ENCODE assay signal across 18 cellular contexts in the genomic region with DNA sequence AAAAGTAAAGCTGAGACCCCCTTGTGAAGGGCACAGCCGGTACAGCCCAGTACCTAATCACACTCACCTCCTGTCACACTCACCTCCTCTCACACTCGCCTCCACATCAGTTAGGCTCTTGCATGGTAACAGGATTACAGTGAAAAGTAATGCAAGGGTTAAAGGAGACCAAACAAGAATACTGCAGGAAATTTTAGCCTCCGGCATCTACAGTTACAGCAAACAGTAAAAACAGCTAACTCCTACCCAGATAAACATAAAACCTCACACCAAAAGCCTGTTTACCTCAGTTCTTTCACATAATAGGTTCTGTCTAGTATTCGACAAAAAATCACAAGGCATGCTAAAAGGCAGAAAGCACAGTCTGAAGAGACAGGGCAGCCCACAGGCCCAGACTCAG.
"Had no signal": no experiment of that assay in that cellular context is flagged by ENCODE, and none has a peak within 500 bp of the region (broad histone marks: within the 10 kb centered on the region; RNA-seq: fewer than 3 reads in every experiment).

No MANE protein-coding gene starts in this region.

- H3K27ac Mint-ChIP-seq: endodermal cell; immature natural killer cell; nephron progenitor cell; stimulated activated naive CD8-positive, alpha-beta T cell treated with anti-CD3 and anti-CD28 coated beads, Interleukin-15, Interleukin-2, amounts not matched to agents 100 ng/mL and 50 ng/mL, for 24 hours had no signal

- H3K4me1 ChIP-seq: tibial artery had no signal

- H3K9me3 ChIP-seq: gastrocnemius medialis, neutrophil, right atrium auricular region, tibial artery had no signal

- H3K4me3 ChIP-seq: coronary artery, gastrocnemius medialis, right atrium auricular region, tibial artery had no signal

- DNase-seq: central memory CD4-positive, alpha-beta T cell; effector CD4-positive, alpha-beta T cell; endodermal cell; gastrocnemius medialis; immature natural killer cell; kidney; left cardiac atrium; left ventricle myocardium superior; mesendoderm; naive thymus-derived CD4-positive, alpha-beta T cell; nephron progenitor cell; small intestine; stimulated activated CD4-positive, alpha-beta T cell treated with anti-CD3 and anti-CD28 coated beads, Interleukin-2, amount 100 ng/mL, for 48 hours; tibial artery had no signal

- H3K27me3 ChIP-seq: gastrocnemius medialis, neutrophil, right atrium auricular region, tibial artery had no signal

- H3K9me3 Mint-ChIP-seq: immature natural killer cell; naive thymus-derived CD4-positive, alpha-beta T cell; stimulated activated naive CD8-positive, alpha-beta T cell treated with anti-CD3 and anti-CD28 coated beads, Interleukin-15, Interleukin-2, amounts not matched to agents 100 ng/mL and 50 ng/mL, for 24 hours had no signal

- H3K27ac ChIP-seq: coronary artery, neutrophil, tibial artery had no signal

- H3K36me3 ChIP-seq: gastrocnemius medialis, neutrophil, right atrium auricular region, tibial artery had no signal

- H3K4me3 Mint-ChIP-seq: endodermal cell; immature natural killer cell; naive thymus-derived CD4-positive, alpha-beta T cell; nephron progenitor cell; stimulated activated naive CD8-positive, alpha-beta T cell treated with anti-CD3 and anti-CD28 coated beads, Interleukin-15, Interleukin-2, amounts not matched to agents 100 ng/mL and 50 ng/mL, for 24 hours had no signal

- H3K27me3 Mint-ChIP-seq: naive thymus-derived CD4-positive, alpha-beta T cell; stimulated activated naive CD8-positive, alpha-beta T cell treated with anti-CD3 and anti-CD28 coated beads, Interleukin-15, Interleukin-2, amounts not matched to agents 100 ng/mL and 50 ng/mL, for 24 hours had no signal

- ATAC-seq: left cardiac atrium; left ventricle myocardium superior; naive thymus-derived CD4-positive, alpha-beta T cell had no signal
